ENCODE assay signal across 8 cellular contexts in genomic region chr12:31874961-31875608, GRCh38.
DNase-seq lines count a peak whose midpoint lies in the region; ATAC-seq and TF ChIP-seq lines count a peak whose summit lies in the region.

No MANE protein-coding gene starts in this region.

- POLR2A ChIA-PET in activated B cell treated with CpG ODN at 0.5 μM for 24 hours (lab: Charles Lee): interaction anchor here (0.5 to 6.9 kb wide), 29 partner anchors 8 to 583 kb away, joined by 3 to 68 read pairs (median 4); partner anchors contain the start of genes AMN1 and RESF1

- peak; percentile 90 for ATAC-seq in GM18502 (IDR thresholded peaks at IDR 0.05; ENCODE audit: poor library complexity, unreplicated experiment)
- ATAC-seq in HG03175 (IDR thresholded peaks at IDR 0.05; ENCODE audit: unreplicated experiment): peak; percentile 83
- peak; percentile 85 for ATAC-seq in activated B cell treated with CpG ODN at 0.5 μM for 24 hours (ENCODE audit: low read depth)
- ATAC-seq in stimulated activated effector memory CD8-positive, alpha-beta T cell treated with anti-CD3 and anti-CD28 coated beads, Interleukin-12 subunit alpha, Interleukin-12 subunit beta, amount 100 ng/mL, for 72 hours: peak; percentile 97

- peak overlapping the region; percentile 77 for H3K4me3 Mint-ChIP-seq in activated B cell treated with CpG ODN at 0.5 μM for 24 hours
- peak overlapping the region; percentile 70 for H3K4me3 Mint-ChIP-seq in stimulated activated effector memory CD8-positive, alpha-beta T cell treated with anti-CD3 and anti-CD28 coated beads, Interleukin-12 subunit alpha, Interleukin-12 subunit beta, amount 100 ng/mL, for 72 hours

- H3K36me3 ChIP-seq in mesodermal cell (ENCODE audit: control insufficient read depth, insufficient read depth, low read length): no peaks in the 10 kb centered on the region

- no peaks in the 10 kb centered on the region for H3K27me3 Mint-ChIP-seq in activated B cell treated with CpG ODN at 0.5 μM for 24 hours

- DNase-seq in activated B cell treated with CpG ODN at 0.5 μM for 24 hours: peak; percentile 45
- peak; percentile 89 to 97 for DNase-seq in cardiac fibroblast (ENCODE audit: low read depth in 2 of 2)
- DNase-seq in stimulated activated effector memory CD8-positive, alpha-beta T cell treated with anti-CD3 and anti-CD28 coated beads, Interleukin-12 subunit alpha, Interleukin-12 subunit beta, amount 100 ng/mL, for 72 hours (ENCODE audit: low spot score in 2 of 2): peak; percentile 21 to 76
- no peak for DNase-seq in OCI-M2 (lab: John Stamatoyannopoulos, UW; ENCODE audit: unreplicated experiment)
- DNase-seq in NCI-H2227 treated with DMSO at 0.1 percent for 48 hours (lab: John Stamatoyannopoulos, UW): no peak

- intact Hi-C loops in activated B cell treated with CpG ODN at 0.5 μM for 24 hours (cut with micrococcal nuclease): loop anchor here (1.0 to 5.0 kb wide), 7 partner anchors 8 to 188 kb away; partner anchors contain the start of gene RESF1

- TF ChIP-seq CTCF in activated B cell treated with CpG ODN at 0.5 μM for 24 hours (IDR thresholded peaks at IDR 0.05) (no peak), cardiac fibroblast (IDR thresholded peaks at IDR 0.05; ENCODE audit: low read depth, low read length) (no peak)

- 50 to 61% methylated on average over 5 to 6 of the region's 6 CpGs for WGBS in mesodermal cell (ENCODE audit: insufficient coverage in 2 of 2), 2 experiments

- H3K36me3 Mint-ChIP-seq in activated B cell treated with CpG ODN at 0.5 μM for 24 hours (ENCODE audit: low read depth): peaks cover 66% of the 10 kb centered on the region
- H3K36me3 Mint-ChIP-seq in stimulated activated effector memory CD8-positive, alpha-beta T cell treated with anti-CD3 and anti-CD28 coated beads, Interleukin-12 subunit alpha, Interleukin-12 subunit beta, amount 100 ng/mL, for 72 hours: no peaks in the 10 kb centered on the region

- H3K9me3 Mint-ChIP-seq in activated B cell treated with CpG ODN at 0.5 μM for 24 hours: no peaks in the 10 kb centered on the region
- peaks cover 2% of the 10 kb centered on the region for H3K9me3 Mint-ChIP-seq in stimulated activated effector memory CD8-positive, alpha-beta T cell treated with anti-CD3 and anti-CD28 coated beads, Interleukin-12 subunit alpha, Interleukin-12 subunit beta, amount 100 ng/mL, for 72 hours

- H3K9me3 ChIP-seq in mesodermal cell (ENCODE audit: control insufficient read depth, low read length): peaks cover 20% of the 10 kb centered on the region

- H3K4me3 ChIP-seq in cardiac fibroblast (replicated peaks in 1 of 2; ENCODE audit: low read depth in 2 of 2, low read length in 2 of 2) (no peak overlapping the region), mesodermal cell (ENCODE audit: extremely low read depth, insufficient read depth, low read length, poor library complexity, severe bottlenecking) (no peak overlapping the region)

- peaks cover 77% of the 10 kb centered on the region for H3K4me1 Mint-ChIP-seq in activated B cell treated with CpG ODN at 0.5 μM for 24 hours
- peaks cover 19% of the 10 kb centered on the region for H3K4me1 Mint-ChIP-seq in stimulated activated effector memory CD8-positive, alpha-beta T cell treated with anti-CD3 and anti-CD28 coated beads, Interleukin-12 subunit alpha, Interleukin-12 subunit beta, amount 100 ng/mL, for 72 hours

- peak overlapping the region; percentile 100 for H3K27ac Mint-ChIP-seq in activated B cell treated with CpG ODN at 0.5 μM for 24 hours
- H3K27ac Mint-ChIP-seq in stimulated activated effector memory CD8-positive, alpha-beta T cell treated with anti-CD3 and anti-CD28 coated beads, Interleukin-12 subunit alpha, Interleukin-12 subunit beta, amount 100 ng/mL, for 72 hours: peak overlapping the region; percentile 99

- CTCF ChIA-PET in activated B cell treated with CpG ODN at 0.5 μM for 24 hours (lab: Charles Lee): interaction anchor here (0.9 kb wide), 1 partner anchor 21 kb away, joined by 4 read pairs; no protein-coding TSS in a partner anchor

- H3K27ac ChIP-seq in mesodermal cell (ENCODE audit: low read depth, low read length, severe bottlenecking): peak overlapping the region; percentile 71

- H3K4me1 ChIP-seq in mesodermal cell (ENCODE audit: control insufficient read depth, insufficient read depth, low read length, poor library complexity, severe bottlenecking): peaks cover 11% of the 10 kb centered on the region

Comparison
In these comparisons a context has a peak if more than half of its experiments do, and no peak if none do; other contexts are left out.
1. DNase-seq: peak in activated B cell treated with CpG ODN at 0.5 μM for 24 hours (single experiment), cardiac fibroblast (2 of 2) and stimulated activated effector memory CD8-positive, alpha-beta T cell treated with anti-CD3 and anti-CD28 coated beads, Interleukin-12 subunit alpha, Interleukin-12 subunit beta, amount 100 ng/mL, for 72 hours (2 of 2); none in OCI-M2 (single experiment) and NCI-H2227 treated with DMSO at 0.1 percent for 48 hours (single experiment).
2. Peak in every context shown above with its lines, with median percentiles within 50 percentile points of each other: ATAC-seq.